14 cellular contexts compared by ENCODE assay signal in the genomic region with DNA sequence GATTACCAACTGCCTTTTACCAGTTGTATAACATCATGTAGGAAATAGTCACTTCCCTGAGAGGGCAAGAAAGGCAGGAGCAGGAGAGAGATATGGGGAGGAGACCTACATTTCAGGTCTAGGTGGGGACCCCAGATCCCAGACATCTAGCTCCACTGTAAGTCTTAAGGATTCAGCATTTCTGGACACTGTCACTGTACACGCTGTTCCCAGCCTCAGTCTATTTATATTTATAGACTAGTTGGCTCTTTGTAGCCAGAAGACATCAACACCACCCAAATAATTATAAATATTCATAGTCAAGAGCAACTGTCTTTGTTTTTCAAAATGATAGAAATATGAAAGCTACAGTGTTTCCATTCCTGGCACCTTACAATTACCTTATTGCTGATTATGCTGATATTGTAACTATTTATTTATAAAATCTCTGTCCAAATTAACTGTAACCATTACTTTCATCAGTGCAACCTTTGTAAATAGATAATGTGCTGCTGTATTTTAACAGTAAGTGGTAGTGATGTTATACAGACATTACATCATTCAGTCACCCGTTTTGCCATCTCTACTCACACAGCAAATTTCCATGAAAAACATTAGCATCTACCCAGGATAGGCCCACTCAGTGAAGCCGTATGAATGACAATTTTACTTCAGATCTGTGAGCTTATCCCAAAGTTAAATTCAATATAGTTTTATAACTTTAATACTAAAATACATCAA.
DNase-seq lines count a peak whose midpoint lies in the region; ATAC-seq and TF ChIP-seq lines count a peak whose summit lies in the region.
"Had no signal": no experiment of that assay in that cellular context is flagged by ENCODE, and none has a peak within 500 bp of the region (broad histone marks: within the 10 kb centered on the region; RNA-seq: fewer than 3 reads in every experiment).

No MANE protein-coding gene starts in this region.

- no peak for TF ChIP-seq POLR2A in gastrocnemius medialis (IDR thresholded peaks at IDR 0.05)

- ATAC-seq in Right ventricle myocardium inferior (peak; percentile 65), right cardiac atrium (peak; percentile 54 to 79), gastrocnemius medialis (peak; percentile 92 to 97), GM18520 (IDR thresholded peaks at IDR 0.05; ENCODE audit: unreplicated experiment) (no peak)
- no peak for ATAC-seq in activated CD4-positive, CD25-positive, alpha-beta regulatory T cell treated with anti-CD3 and anti-CD28 coated beads, Interleukin-2, amount 50 U/mL, for 24 hours

- H3K9me3 ChIP-seq in right cardiac atrium (ENCODE audit: control insufficient read depth, low read length): no peaks in the 10 kb centered on the region
- no peaks in the 10 kb centered on the region for H3K9me3 ChIP-seq in gastrocnemius medialis
- H3K9me3 ChIP-seq: Caco-2 had no signal

- intact Hi-C loops in Right ventricle myocardium inferior (cut with DNase I) (no loop called here), cardiac septum (cut with DNase I) (no loop called here), right cardiac atrium (cut with DNase I) (loop anchor here in 1 of 4 donors (10.0 kb wide), 1 partner anchor 157 kb away; no protein-coding TSS in a partner anchor), gastrocnemius medialis (cut with DNase I; ENCODE audit: low total_unique reads) (no loop called here)

- no peak for TF ChIP-seq CTCF in gastrocnemius medialis (IDR thresholded peaks at IDR 0.05 in 4 of 5, conservative IDR thresholded peaks at IDR 0.05 in 1 of 5)

- 58% methylated on average over 3 of the region's 3 CpGs for WGBS in right cardiac atrium

- H3K4me1 ChIP-seq in right cardiac atrium (ENCODE audit: control insufficient read depth, insufficient read depth, low read length) (peaks cover 2% of the 10 kb centered on the region), gastrocnemius medialis (peaks cover 19 to 26% of the 10 kb centered on the region in 2 donors)

- H3K4me3 ChIP-seq in right cardiac atrium (ENCODE audit: low read length) (no peak overlapping the region), gastrocnemius medialis (peak overlapping the region in 1 of 4 donors; percentile 16)

- in situ Hi-C loops in gastrocnemius medialis (cut with MboI; ENCODE audit: low sequenced_read_pairs in 4 of 4): no loop called here

- H3K27me3 ChIP-seq in right cardiac atrium (ENCODE audit: control insufficient read depth, insufficient read depth) (no peaks in the 10 kb centered on the region), gastrocnemius medialis (no peaks in the 10 kb centered on the region)

- H3K27ac ChIP-seq in right cardiac atrium (ENCODE audit: low read length): peak overlapping the region; percentile 37
- H3K27ac ChIP-seq in gastrocnemius medialis: peak overlapping the region; percentile 52 to 77 (median 60)
- H3K27ac ChIP-seq: 22Rv1 had no signal

- DNase-seq in Right ventricle myocardium inferior (ENCODE audit: missing footprints) (no peak), cardiac septum (ENCODE audit: low spot score) (no peak), right cardiac atrium (no peak), gastrocnemius medialis (peak; percentile 2 to 12), SIG-M5 (lab: John Stamatoyannopoulos, UW) (no peak), Kasumi-1 (lab: John Stamatoyannopoulos, UW) (no peak)
- DNase-seq: Caco-2; CD8-positive, alpha-beta memory T cell; DND-41; GDM1; HCEC 1CT had no signal

- no peaks in the 10 kb centered on the region for H3K36me3 ChIP-seq in gastrocnemius medialis

Comparison
In these comparisons a context has a peak if more than half of its experiments do, and no peak if none do; other contexts are left out.
1. ATAC-seq: peak in Right ventricle myocardium inferior (single experiment), right cardiac atrium (2 of 2) and gastrocnemius medialis (2 of 2); none in activated CD4-positive, CD25-positive, alpha-beta regulatory T cell treated with anti-CD3 and anti-CD28 coated beads, Interleukin-2, amount 50 U/mL, for 24 hours (0 of 2) and GM18520 (single experiment).
2. DNase-seq: peak in gastrocnemius medialis (2 of 2); none in Right ventricle myocardium inferior (single experiment), cardiac septum (single experiment), right cardiac atrium (0 of 3), SIG-M5 (single experiment) and Kasumi-1 (0 of 2).